Comparison of ENCODE assay signal across 8 cellular contexts in genomic region chr11:62444271-62444833, GRCh38. TPM values are rescaled to one million over a fixed set of nuclear protein-coding genes. Genes with fewer than 3 reads are reported as not detected.
DNase-seq lines count a peak whose midpoint lies in the region; FAIRE-seq and TF ChIP-seq lines count a peak whose summit lies in the region.

No MANE protein-coding gene starts in this region.

- WGBS in thymus, result 19% methylated on average over 23 of the region's 23 CpGs

- H3K36me3 ChIP-seq in GM06990 (ENCODE audit: control insufficient read depth, insufficient read depth, low read length), result no peaks in the 10 kb centered on the region
- no peaks in the 10 kb centered on the region for H3K36me3 ChIP-seq in thymus (ENCODE audit: control insufficient read depth, insufficient read depth)

- H3K27ac ChIP-seq in thymus (ENCODE audit: low read depth), result peak overlapping the region; percentile 53

- no peaks in the 10 kb centered on the region for H3K9me3 ChIP-seq in thymus (ENCODE audit: control insufficient read depth)

- H3K36me3 Mint-ChIP-seq in nephron (ENCODE audit: low read depth), result no peaks in the 10 kb centered on the region

- H3K4me1 ChIP-seq in thymus (ENCODE audit: control insufficient read depth, insufficient read depth, low read length), result no peaks in the 10 kb centered on the region

- H3K9me3 Mint-ChIP-seq in nephron, result no peaks in the 10 kb centered on the region

- H3K4me3 ChIP-seq in GM06990 (replicated peaks; ENCODE audit: low read depth, low read length), result peak overlapping the region; percentile 55
- H3K4me3 ChIP-seq in fibroblast of mammary gland (ENCODE audit: control insufficient read depth, low read depth, low read length), result peak overlapping the region; percentile 55
- H3K4me3 ChIP-seq in thymus (ENCODE audit: low read length), result no peak overlapping the region

- peak overlapping the region in 2 of 3 experiments; percentile 97 to 99 for H3K27ac Mint-ChIP-seq in nephron

- no peak for TF ChIP-seq CTCF in GM06990 (IDR thresholded peaks at IDR 0.05; ENCODE audit: insufficient read depth, low read length, poor library complexity, severe bottlenecking)
- TF ChIP-seq CTCF in fibroblast of mammary gland (conservative IDR thresholded peaks at IDR 0.05; ENCODE audit: control insufficient read depth, insufficient read depth, low read depth, low read length), result no peak
- no peak for TF ChIP-seq CTCF in nephron (IDR thresholded peaks at IDR 0.05; ENCODE audit: unreplicated experiment in 3 of 3)

- peaks cover 51% of the 10 kb centered on the region for H3K4me1 Mint-ChIP-seq in nephron

- peak overlapping the region; percentile 21 to 56 (median 23) for H3K4me3 Mint-ChIP-seq in nephron

- FAIRE-seq in HTR-8/SVneo (lab: Jason Lieb, UNC), result no peak

- H3K27me3 ChIP-seq in GM06990 (replicated peaks; ENCODE audit: control insufficient read depth, insufficient read depth, low read length) (no peaks in the 10 kb centered on the region; the same call in 1 of the 2 replicates), thymus (ENCODE audit: control insufficient read depth, insufficient read depth) (no peaks in the 10 kb centered on the region)

- DNase-seq in GM06990 (ENCODE audit: extremely low read depth, insufficient read length), result peak; percentile 20
- peak; percentile 20 to 57 for DNase-seq in NCI-H446 (lab: John Stamatoyannopoulos, UW)
- peak; percentile 29 for DNase-seq in activated T-cell treated with anti-CD3 and anti-CD28 coated beads for 48 hours (ENCODE audit: low read depth)
- DNase-seq in fibroblast of mammary gland (ENCODE audit: low read depth), result peak; percentile 74
- no peak for DNase-seq in HTR-8/SVneo (ENCODE audit: insufficient read length, low spot score)
- no peak for DNase-seq in glomerular visceral epithelial cell (ENCODE audit: extremely low spot score)

- H3K27me3 Mint-ChIP-seq in nephron (ENCODE audit: low read depth), result peaks cover 9% of the 10 kb centered on the region

RNA-seq across cellular contexts. Expression of gene SCGB1A1, which starts 25.5 kb away (rescaled TPM):
- 27.2 TPM for polyA plus RNA-seq in thymus

Comparison
In these comparisons a context has a peak if more than half of its experiments do, and no peak if none do; other contexts are left out.
1. DNase-seq: peak in GM06990 (single experiment), NCI-H446 (2 of 2), activated T-cell treated with anti-CD3 and anti-CD28 coated beads for 48 hours (single experiment) and fibroblast of mammary gland (single experiment); none in HTR-8/SVneo (single experiment) and glomerular visceral epithelial cell (single experiment).